9 cellular contexts compared by ENCODE assay signal in genomic region chr9:128160603-128160987, GRCh38. TPM values are rescaled to one million over a fixed set of nuclear protein-coding genes. Genes with fewer than 3 reads are reported as not detected.
A peak's percentile ranks its signal among the peaks of the same experiment; 100 is the strongest.
DNase-seq lines count a peak whose midpoint lies in the region; ATAC-seq and TF ChIP-seq lines count a peak whose summit lies in the region.
"Had no signal": no experiment of that assay in that cellular context is flagged by ENCODE, and none has a peak within 500 bp of the region (broad histone marks: within the 10 kb centered on the region; RNA-seq: fewer than 3 reads in every experiment).

No MANE protein-coding gene starts in this region.

- DNase-seq in DND-41 = peak; percentile 46
- DNase-seq in SK-MEL-5 (ENCODE audit: low read depth, low spot score) = peak; percentile 32
- DNase-seq in astrocyte of the cerebellum (ENCODE audit: low read depth) = no peak
- peak; percentile 23 for DNase-seq in iris pigment epithelial cell (ENCODE audit: low read depth)
- DNase-seq in stimulated activated CD4-positive, alpha-beta T cell treated with anti-CD3 and anti-CD28 coated beads, Interleukin-2, amount 100 ng/mL, for 4 hours (ENCODE audit: low read depth) = peak; percentile 56
- DNase-seq in NCI-H1436 (lab: John Stamatoyannopoulos, UW) = no peak
- no peak for DNase-seq in hippocampal formation (lab: John Stamatoyannopoulos, UW)

- in situ Hi-C loops in SK-MEL-5 (cut with HindIII; ENCODE audit: low pct_unique_long_range_greater_than_20kb, low sequenced_read_pairs) (no loop called here), astrocyte of the cerebellum (cut with HindIII; ENCODE audit: low sequenced_read_pairs) (no loop called here)

- H3K79me2 ChIP-seq in DND-41 (ENCODE audit: insufficient read depth, low read length) = peaks cover 7% of the 10 kb centered on the region

- peak overlapping the region; percentile 79 for H3K27ac ChIP-seq in DND-41 (ENCODE audit: low read length)
- no peak overlapping the region; the same call in 1 of the 2 replicates for H3K27ac ChIP-seq in HEK293 (ENCODE audit: extremely low read depth, low read depth, low read length)

- ATAC-seq in DND-41 (ENCODE audit: insufficient read depth, low read depth) = peak; percentile 43

- H3K27me3 ChIP-seq in DND-41 (ENCODE audit: insufficient read depth, low read length, poor library complexity) = no peaks in the 10 kb centered on the region

- peaks cover 25% of the 10 kb centered on the region for H3K4me1 ChIP-seq in DND-41 (ENCODE audit: insufficient read depth, low read length)
- H3K4me1 ChIP-seq in HEK293 (ENCODE audit: control insufficient read depth, insufficient read depth, low read length) = no peaks in the 10 kb centered on the region

- H4K20me1 ChIP-seq in DND-41 (ENCODE audit: insufficient read depth, low read length) = peaks cover 17% of the 10 kb centered on the region; the same call in 1 of the 2 replicates

- CTCF ChIA-PET in HEK293 (lab: Yijun Ruan, JAX) = interaction anchor here (1.0 kb wide), 1 partner anchor 43 kb away, joined by 3 read pairs; no protein-coding TSS in a partner anchor

- POLR2A ChIA-PET in HEK293 (lab: Yijun Ruan, JAX) = interaction anchor here (0.6 to 3.9 kb wide), 16 partner anchors 9 to 343 kb away, joined by 3 to 30 read pairs (median 4); partner anchors contain the start of genes CIZ1, GOLGA2, NAIF1 and SLC25A25

- TF ChIP-seq CTCF in DND-41 (IDR thresholded peaks at IDR 0.05; ENCODE audit: borderline replicate concordance, extremely low read depth, low read length, poor library complexity, severe bottlenecking) (no peak), HEK293 (tag by site-specific recombination; IDR thresholded peaks at IDR 0.05) (no peak), astrocyte of the cerebellum (IDR thresholded peaks at IDR 0.05; ENCODE audit: low read depth, low read length, missing control alignments) (no peak)

- H2AFZ ChIP-seq in DND-41 (ENCODE audit: low read depth, low read length) = peak overlapping the region; percentile 96

- H3K9ac ChIP-seq in DND-41 (ENCODE audit: low read depth, low read length) = peak overlapping the region; percentile 80

- peak overlapping the region; percentile 84 for H3K4me2 ChIP-seq in DND-41 (ENCODE audit: insufficient read depth, low read length)

- H3K36me3 ChIP-seq in DND-41 (ENCODE audit: insufficient read depth, low read length) (peaks cover 29% of the 10 kb centered on the region), HEK293 (ENCODE audit: control insufficient read depth in 2 of 2, insufficient read depth in 1 of 2, low read length in 2 of 2) (peaks cover 0 to 32% of the 10 kb centered on the region in 2 experiments; a peak in 2 of 3 replicates)

- H3K4me3 ChIP-seq in DND-41 (ENCODE audit: low read depth in 1 of 2, low read length in 2 of 2) (peak overlapping the region; percentile 69 to 90), HEK293 (ENCODE audit: low read depth, low read length) (peak overlapping the region; percentile 60), astrocyte of the cerebellum (ENCODE audit: low read depth, low read length) (peak overlapping the region; percentile 78)

- H3K9me3 ChIP-seq in DND-41 (ENCODE audit: insufficient read depth, low read length, severe bottlenecking) = no peaks in the 10 kb centered on the region
- H3K9me3 ChIP-seq in HEK293 (ENCODE audit: control insufficient read depth, insufficient read depth, low read depth, low read length) = no peaks in the 10 kb centered on the region

TF ChIP-seq in HEK293, 187 proteins besides CTCF, POLR2A, EP300 and RAD21:
- peak; percentile 31; the same call in 1 of the 2 replicates for TF ChIP-seq EGR2 (tag by site-specific recombination; IDR thresholded peaks at IDR 0.05; ENCODE audit: low read depth)
- TF ChIP-seq ZFP3 (tag by site-specific recombination; IDR thresholded peaks at IDR 0.05; ENCODE audit: low read depth) = no peak
- TF ChIP-seq, protein P1, sequence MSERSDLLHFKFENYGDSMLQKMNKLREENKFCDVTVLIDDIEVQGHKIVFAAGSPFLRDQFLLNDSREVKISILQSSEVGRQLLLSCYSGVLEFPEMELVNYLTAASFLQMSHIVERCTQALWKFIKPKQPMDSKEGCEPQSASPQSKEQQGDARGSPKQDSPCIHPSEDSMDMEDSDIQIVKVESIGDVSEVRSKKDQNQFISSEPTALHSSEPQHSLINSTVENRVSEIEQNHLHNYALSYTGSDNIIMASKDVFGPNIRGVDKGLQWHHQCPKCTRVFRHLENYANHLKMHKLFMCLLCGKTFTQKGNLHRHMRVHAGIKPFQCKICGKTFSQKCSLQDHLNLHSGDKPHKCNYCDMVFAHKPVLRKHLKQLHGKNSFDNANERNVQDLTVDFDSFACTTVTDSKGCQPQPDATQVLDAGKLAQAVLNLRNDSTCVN (tag by site-specific recombination; optimal IDR thresholded peaks at IDR 0.05) = peak; percentile 51
- TF ChIP-seq SCRT1 (tag by site-specific recombination; IDR thresholded peaks at IDR 0.05; ENCODE audit: borderline replicate concordance) = no peak
- TF ChIP-seq ZSCAN30 (tag by site-specific recombination; IDR thresholded peaks at IDR 0.05) = 0 out of 2 replicates have a peak, but pooled peaks have one; percentile 2
- TF ChIP-seq, protein P2, sequence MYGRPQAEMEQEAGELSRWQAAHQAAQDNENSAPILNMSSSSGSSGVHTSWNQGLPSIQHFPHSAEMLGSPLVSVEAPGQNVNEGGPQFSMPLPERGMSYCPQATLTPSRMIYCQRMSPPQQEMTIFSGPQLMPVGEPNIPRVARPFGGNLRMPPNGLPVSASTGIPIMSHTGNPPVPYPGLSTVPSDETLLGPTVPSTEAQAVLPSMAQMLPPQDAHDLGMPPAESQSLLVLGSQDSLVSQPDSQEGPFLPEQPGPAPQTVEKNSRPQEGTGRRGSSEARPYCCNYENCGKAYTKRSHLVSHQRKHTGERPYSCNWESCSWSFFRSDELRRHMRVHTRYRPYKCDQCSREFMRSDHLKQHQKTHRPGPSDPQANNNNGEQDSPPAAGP (tag by site-specific recombination; IDR thresholded peaks at IDR 0.05) = 0 out of 2 replicates have a peak, but pooled peaks have one; percentile 6
- peak; percentile 10; the same call in 1 of the 2 replicates for TF ChIP-seq ZEB2 (tag by site-specific recombination; IDR thresholded peaks at IDR 0.05)
- no peak for TF ChIP-seq ZFP69B (tag by site-specific recombination; IDR thresholded peaks at IDR 0.05)
- TF ChIP-seq ZFHX2 (tag by site-specific recombination; conservative IDR thresholded peaks at IDR 0.05) = peak; percentile 49; the same call in 1 of the 2 replicates

RNA-seq across cellular contexts. Expression of gene BBLN, which starts 0.5 kb away (rescaled TPM):
- 102 and 133 TPM in 2 replicates for total RNA-seq in SK-MEL-5 (2014; rRNA removed; shearing (Covaris generic))
- polyA plus RNA-seq in SK-MEL-5 (2015; cell fraction: cytosol; rRNA removed) = 161 and 300 TPM in 2 replicates
- 36.6 and 40.7 TPM in 2 replicates for polyA plus RNA-seq in SK-MEL-5 (2015; cell fraction: nucleus; rRNA removed)

RNA-seq across cellular contexts. Expression of gene LCN2, which starts 11.3 kb away (rescaled TPM):
- not detected in 2 replicates for total RNA-seq in SK-MEL-5 (2014; rRNA removed; shearing (Covaris generic))
- not detected in 2 replicates for polyA plus RNA-seq in SK-MEL-5 (2015; cell fraction: cytosol; rRNA removed)
- polyA plus RNA-seq in SK-MEL-5 (2015; cell fraction: nucleus; rRNA removed) = not detected in 2 replicates
- total RNA-seq: M059J had no signal

RNA-seq across cellular contexts. Expression of gene CIZ1, which starts 30.8 kb away (rescaled TPM):
- 19.8 and 24.9 TPM in 2 replicates for total RNA-seq in SK-MEL-5 (2014; rRNA removed; shearing (Covaris generic))
- polyA plus RNA-seq in SK-MEL-5 (2015; cell fraction: cytosol; rRNA removed) = 90.0 and 122 TPM in 2 replicates
- polyA plus RNA-seq in SK-MEL-5 (2015; cell fraction: nucleus; rRNA removed) = 143 and 175 TPM in 2 replicates

RNA-seq across cellular contexts. Expression of gene PTGES2, which starts 33.1 kb away (rescaled TPM):
- total RNA-seq in SK-MEL-5 (2014; rRNA removed; shearing (Covaris generic)) = 122 and 123 TPM in 2 replicates
- 95.3 and 112 TPM in 2 replicates for polyA plus RNA-seq in SK-MEL-5 (2015; cell fraction: cytosol; rRNA removed)
- polyA plus RNA-seq in SK-MEL-5 (2015; cell fraction: nucleus; rRNA removed) = 336 and 343 TPM in 2 replicates

RNA-seq across cellular contexts. Expression of gene DNM1, which starts 42.6 kb away (rescaled TPM):
- 0.48 and 0.61 TPM in 2 replicates for total RNA-seq in SK-MEL-5 (2014; rRNA removed; shearing (Covaris generic))
- polyA plus RNA-seq in SK-MEL-5 (2015; cell fraction: cytosol; rRNA removed) = 0.85 and 0.98 TPM in 2 replicates
- 5.4 and 6.4 TPM in 2 replicates for polyA plus RNA-seq in SK-MEL-5 (2015; cell fraction: nucleus; rRNA removed)

Comparison
In these comparisons a context has a peak if more than half of its experiments do, and no peak if none do; other contexts are left out.
1. DNase-seq: peak in DND-41 (single experiment), SK-MEL-5 (single experiment), iris pigment epithelial cell (single experiment) and stimulated activated CD4-positive, alpha-beta T cell treated with anti-CD3 and anti-CD28 coated beads, Interleukin-2, amount 100 ng/mL, for 4 hours (single experiment); none in astrocyte of the cerebellum (single experiment), NCI-H1436 (single experiment) and hippocampal formation (0 of 2).
2. Peak in every context shown above with its lines, with median percentiles within 50 percentile points of each other: H3K4me3 ChIP-seq.